Comparison of ENCODE assay signal across 8 cellular contexts in the genomic region with DNA sequence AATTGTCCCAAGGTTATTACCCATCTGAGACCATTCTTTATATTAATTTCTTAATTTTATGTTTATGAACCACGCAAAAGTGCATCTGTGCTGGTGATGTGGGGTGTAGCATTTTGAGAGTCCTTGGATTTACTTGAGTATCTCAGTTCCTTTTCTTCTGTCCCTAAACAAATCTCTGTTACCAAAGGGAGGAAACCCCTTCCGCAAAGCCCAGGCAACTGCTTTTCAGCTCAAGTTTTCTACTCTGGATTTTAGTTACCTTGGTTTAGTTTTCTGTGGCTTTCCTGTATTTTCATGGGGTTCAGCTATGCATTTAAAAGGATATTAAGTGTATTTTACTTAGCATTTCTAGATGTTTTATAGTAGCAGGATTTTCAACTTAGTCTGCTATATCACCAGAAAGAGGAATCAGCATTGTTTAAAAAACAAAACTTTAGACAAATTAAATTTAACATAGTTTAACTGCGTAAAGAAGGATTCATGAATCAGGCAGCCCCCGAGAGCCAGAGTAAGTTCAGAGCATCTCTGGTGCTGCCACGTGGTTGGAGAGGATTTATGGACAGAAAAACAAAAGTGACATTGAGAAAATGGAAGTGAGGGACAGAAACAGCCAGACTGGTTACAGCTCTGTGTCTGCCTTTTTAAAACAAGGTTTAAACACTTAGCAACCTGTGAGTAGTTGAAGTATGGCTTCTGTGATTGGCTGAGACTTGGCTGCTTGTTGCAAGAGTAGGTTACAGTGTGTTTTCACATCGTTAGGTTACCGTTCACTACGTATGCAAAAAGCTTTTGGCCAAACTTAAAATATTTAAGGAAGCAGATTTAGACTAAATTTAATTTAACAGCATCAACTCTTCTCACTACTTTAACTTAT. TPM values are rescaled to one million over a fixed set of nuclear protein-coding genes. Genes with fewer than 3 reads are reported as not detected.
A peak's percentile ranks its signal among the peaks of the same experiment; 100 is the strongest.
DNase-seq lines count a peak whose midpoint lies in the region; ATAC-seq, FAIRE-seq and TF ChIP-seq lines count a peak whose summit lies in the region.

No MANE protein-coding gene starts in this region.

- H3K27me3 ChIP-seq in osteoblast (ENCODE audit: insufficient read depth, low read length) (no peaks in the 10 kb centered on the region), colonic mucosa (no peaks in the 10 kb centered on the region)

- peak; percentile 59 for ATAC-seq in GM18499 (IDR thresholded peaks at IDR 0.05; ENCODE audit: insufficient read depth, unreplicated experiment)
- ATAC-seq in HG02763 (IDR thresholded peaks at IDR 0.05; ENCODE audit: unreplicated experiment) = peak; percentile 71

- H3K79me2 ChIP-seq in osteoblast (ENCODE audit: insufficient read depth, low read length) = no peaks in the 10 kb centered on the region

- H2AFZ ChIP-seq in osteoblast (ENCODE audit: low read length) = peak overlapping the region; percentile 80

- no peaks in the 10 kb centered on the region for H3K9me3 ChIP-seq in osteoblast (ENCODE audit: low read depth, low read length)
- no peaks in the 10 kb centered on the region for H3K9me3 ChIP-seq in colonic mucosa

- intact Hi-C loops in colonic mucosa (cut with DNase I) = no loop called here

- peak overlapping the region; percentile 71 for H3K4me2 ChIP-seq in osteoblast (ENCODE audit: insufficient read depth, low read length)

- FAIRE-seq in A204.1 (lab: Jason Lieb, UNC) = peak; percentile 80

- H3K4me3 ChIP-seq in osteoblast (ENCODE audit: insufficient read depth, low read length) = peak overlapping the region; percentile 32
- H3K4me3 ChIP-seq in colonic mucosa = no peak overlapping the region

- H4K20me1 ChIP-seq in osteoblast (ENCODE audit: insufficient read depth, low read length) = no peaks in the 10 kb centered on the region

- no peaks in the 10 kb centered on the region for H3K36me3 ChIP-seq in osteoblast (ENCODE audit: insufficient read depth, low read length)
- H3K36me3 ChIP-seq in colonic mucosa = no peaks in the 10 kb centered on the region

- DNase-seq in NCI-H2227 (lab: John Stamatoyannopoulos, UW; ENCODE audit: unreplicated experiment) (peak; percentile 62), cerebellar cortex (ENCODE audit: low spot score) (peak; percentile 82), osteoblast (ENCODE audit: insufficient read length, low spot score, missing footprints) (no peak), NK-92 (lab: John Stamatoyannopoulos, UW; ENCODE audit: unreplicated experiment) (no peak), colonic mucosa (no peak)

- peaks cover 8% of the 10 kb centered on the region for H3K4me1 ChIP-seq in osteoblast (ENCODE audit: insufficient read depth, low read length)
- H3K4me1 ChIP-seq in colonic mucosa = peaks cover under 1% of the 10 kb centered on the region

- H3K9ac ChIP-seq in colonic mucosa (ENCODE audit: low read depth in 2 of 2, low read length in 2 of 2) = no peak overlapping the region

- TF ChIP-seq CTCF in osteoblast (IDR thresholded peaks at IDR 0.05; ENCODE audit: extremely low read depth, low read depth, low read length) = no peak
- no peak for TF ChIP-seq CTCF in colonic mucosa (IDR thresholded peaks at IDR 0.05)

- H3K27ac ChIP-seq in osteoblast (ENCODE audit: low read depth, low read length) (peak overlapping the region; percentile 10), colonic mucosa (no peak overlapping the region)

RNA-seq across cellular contexts. Expression of a gene that starts 9.6 kb away (rescaled TPM):
- 240 and 250 TPM in 2 replicates for total RNA-seq in osteoblast
- 10 to 100 TPM; 33.0 to 42.4 TPM for total RNA-seq in colonic mucosa

RNA-seq across cellular contexts. Expression of a gene that starts 20.4 kb away (rescaled TPM):
- 61.2 and 71.0 TPM in 2 replicates for total RNA-seq in osteoblast
- total RNA-seq in colonic mucosa = 10 to 100 TPM; 30.5 to 47.0 TPM

Comparison
In these comparisons a context has a peak if more than half of its experiments do, and no peak if none do; other contexts are left out.
1. DNase-seq: peak in NCI-H2227 (single experiment) and cerebellar cortex (single experiment); none in osteoblast (single experiment), NK-92 (single experiment) and colonic mucosa (single experiment).